In genomic region chr1:207748737-207749528, GRCh38 we compare ENCODE assay signal across 12 cellular contexts. TPM values are rescaled to one million over a fixed set of nuclear protein-coding genes. Genes with fewer than 3 reads are reported as not detected.
DNase-seq lines count a peak whose midpoint lies in the region; ATAC-seq, FAIRE-seq and TF ChIP-seq lines count a peak whose summit lies in the region.
"Had no signal": no experiment of that assay in that cellular context is flagged by ENCODE, and none has a peak within 500 bp of the region (broad histone marks: within the 10 kb centered on the region; RNA-seq: fewer than 3 reads in every experiment).

No MANE protein-coding gene starts in this region.

- FAIRE-seq in D721Med (lab: Jason Lieb, UNC), result no peak
- FAIRE-seq: A549 had no signal

- H3K79me2 ChIP-seq in PC-9 (ENCODE audit: low read depth), result peaks cover 29% of the 10 kb centered on the region

- H3K36me3 ChIP-seq in PC-9 (ENCODE audit: low read depth), result no peaks in the 10 kb centered on the region
- no peaks in the 10 kb centered on the region for H3K36me3 ChIP-seq in mucosa of descending colon (ENCODE audit: low read depth)
- H3K36me3 ChIP-seq: neural progenitor cell had no signal

- intact Hi-C loops in PC-9 (cut with micrococcal nuclease; ENCODE audit: unreplicated experiment) (no loop called here), mucosa of descending colon (cut with DNase I, micrococcal nuclease) (no loop called here), posterior vena cava (cut with DNase I) (loop anchor here in 1 of 2 donors (5.0 kb wide), 1 partner anchor 912 kb away; no protein-coding TSS in a partner anchor)

- H3K27me3 ChIP-seq in PC-9 (ENCODE audit: insufficient read depth, low read depth), result no peaks in the 10 kb centered on the region
- H3K27me3 ChIP-seq: neural progenitor cell had no signal

- H2AFZ ChIP-seq in PC-9, result no peak overlapping the region
- H2AFZ ChIP-seq: neural progenitor cell had no signal

- H3K4me1 ChIP-seq in PC-9 (replicated peaks; ENCODE audit: insufficient read depth) (peaks cover 75% of the 10 kb centered on the region), mucosa of descending colon (ENCODE audit: low read depth) (peaks cover 23% of the 10 kb centered on the region)

- H3F3A ChIP-seq in PC-9 (ENCODE audit: insufficient read depth, low read depth), result peaks cover 58% of the 10 kb centered on the region

- H3K9me3 ChIP-seq in PC-9 (ENCODE audit: insufficient read depth, low read depth), result no peaks in the 10 kb centered on the region
- no peaks in the 10 kb centered on the region for H3K9me3 ChIP-seq in mucosa of descending colon
- H3K9me3 ChIP-seq: A549 had no signal

- peak; percentile 4 for ATAC-seq in mucosa of descending colon
- ATAC-seq: A549; activated naive CD4-positive, alpha-beta T cell treated with anti-CD3 and anti-CD28 coated beads, Interleukin-2, amount 50 U/mL, for 72 hours had no signal

- BruUV-seq in PC-9 (replicated peaks; lab: Mats Ljungman, UMichigan), result no TSS peak

- POLR2A ChIA-PET in PC-9 (lab: Charles Lee; ENCODE audit: unreplicated experiment), result no interaction called here

- CTCF ChIA-PET in PC-9 (lab: Charles Lee), result no interaction called here

- peaks cover 12% of the 10 kb centered on the region for H4K20me1 ChIP-seq in PC-9 (ENCODE audit: insufficient read depth)

- TF ChIP-seq CTCF in PC-9 (conservative IDR thresholded peaks at IDR 0.05) (no peak), mucosa of descending colon (IDR thresholded peaks at IDR 0.05) (no peak), D721Med (IDR thresholded peaks at IDR 0.05; ENCODE audit: insufficient read depth, missing control alignments) (no peak)

- peak overlapping the region; percentile 64 for H3K4me2 ChIP-seq in PC-9
- H3K4me2 ChIP-seq: neural progenitor cell had no signal

- H3K9me2 ChIP-seq in PC-9 (ENCODE audit: insufficient read depth), result no peaks in the 10 kb centered on the region

- DNase-seq in SIG-M5 treated with dmso at 0.1 percent for 504 hours (lab: John Stamatoyannopoulos, UW; ENCODE audit: unreplicated experiment) (peak; percentile 37), SIG-M5 (lab: John Stamatoyannopoulos, UW) (no peak), NCI-H1048 (lab: John Stamatoyannopoulos, UW) (peak; percentile 83), PC-9 (peak; percentile 35 to 91), mucosa of descending colon (peak in 1 of 3 donors; percentile 15), D721Med (ENCODE audit: insufficient read length, low spot score) (no peak), posterior vena cava (ENCODE audit: low spot score) (no peak)
- no peak for DNase-seq in stimulated activated CD4-positive, alpha-beta T cell treated with anti-CD3 and anti-CD28 coated beads, Interleukin-4, amount 100 ng/mL, for 1 hour
- DNase-seq: NCI-H1417 treated with DMSO at 0.1 percent for 48 hours had no signal

- H3K4me3 ChIP-seq in PC-9, result no peak overlapping the region
- no peak overlapping the region for H3K4me3 ChIP-seq in mucosa of descending colon
- H3K4me3 ChIP-seq: A549, neural progenitor cell had no signal

- peak overlapping the region; percentile 72 for H3K27ac ChIP-seq in PC-9
- H3K27ac ChIP-seq: neural progenitor cell had no signal

RNA-seq across cellular contexts. Expression of gene CD46, which starts 2.9 kb away (rescaled TPM):
- total RNA-seq in PC-9 (2021) (149 and 214 TPM in 2 replicates), mucosa of descending colon (100 to 1,000 TPM; 170 to 260 (median 202) TPM), posterior vena cava (100 to 1,000 TPM; 129 to 165 TPM)

Comparison
In these comparisons a context has a peak if more than half of its experiments do, and no peak if none do; other contexts are left out.
1. DNase-seq: peak in SIG-M5 treated with dmso at 0.1 percent for 504 hours (single experiment), NCI-H1048 (single experiment) and PC-9 (2 of 2); none in SIG-M5 (single experiment), D721Med (single experiment), stimulated activated CD4-positive, alpha-beta T cell treated with anti-CD3 and anti-CD28 coated beads, Interleukin-4, amount 100 ng/mL, for 1 hour (single experiment) and posterior vena cava (single experiment).